In the genomic region with DNA sequence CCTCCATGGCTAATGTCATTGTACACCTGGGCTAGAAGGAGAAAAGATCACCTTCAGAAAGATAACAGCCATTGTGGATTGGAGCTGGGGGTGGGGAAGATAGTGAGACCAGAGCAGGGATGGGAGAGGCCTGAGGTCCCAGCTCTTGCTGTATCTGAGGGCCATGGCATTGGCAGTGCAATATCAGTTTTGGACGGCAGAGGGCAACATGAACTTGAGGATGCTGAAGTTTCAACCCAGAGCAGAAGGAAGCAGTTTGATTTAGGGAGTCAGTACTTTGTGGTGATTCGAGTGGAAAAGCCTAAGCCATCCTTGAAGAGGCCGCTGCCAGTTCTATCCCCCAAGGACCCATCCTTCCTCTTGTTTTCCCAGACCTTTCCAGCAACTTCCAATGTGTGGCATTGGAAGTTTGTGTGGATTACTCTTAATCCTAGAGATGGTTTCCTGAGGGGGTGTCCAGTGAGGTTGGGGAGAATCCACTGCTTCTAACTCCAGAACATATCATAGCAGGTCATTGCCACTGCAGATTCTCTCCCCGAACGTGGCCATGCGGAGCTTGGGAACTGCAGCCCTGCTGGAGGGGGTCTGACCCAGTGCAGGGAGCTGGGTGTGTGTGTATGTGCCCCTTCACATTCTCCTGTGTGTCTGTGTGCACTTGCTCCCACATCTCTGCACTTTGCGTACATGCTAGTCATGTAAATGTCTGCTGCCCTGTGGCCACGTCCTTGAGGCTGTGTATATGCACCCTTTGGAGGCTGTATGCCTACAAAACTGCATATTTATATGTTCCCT, we compare ENCODE assay signal across 8 cellular contexts. TPM values are rescaled to one million over a fixed set of nuclear protein-coding genes. Genes with fewer than 3 reads are reported as not detected.
DNase-seq lines count a peak whose midpoint lies in the region; ATAC-seq and TF ChIP-seq lines count a peak whose summit lies in the region.

No MANE protein-coding gene starts in this region.

- ATAC-seq in HG03175 (IDR thresholded peaks at IDR 0.05; ENCODE audit: unreplicated experiment) (peak; percentile 61), lung (ENCODE audit: insufficient read depth, low FRiP score) (peak; percentile 66), HG02852 (IDR thresholded peaks at IDR 0.05; ENCODE audit: unreplicated experiment) (no peak)

- H3K27me3 ChIP-seq in dorsolateral prefrontal cortex (no peaks in the 10 kb centered on the region), lung (ENCODE audit: control insufficient read depth, insufficient read depth) (no peaks in the 10 kb centered on the region)

- H3K4me3 ChIP-seq in dorsolateral prefrontal cortex (no peak overlapping the region), lung (no peak overlapping the region)

- DNase-seq in Caki2 (ENCODE audit: low read depth) (peak; percentile 67), NCI-H748 (lab: John Stamatoyannopoulos, UW; ENCODE audit: unreplicated experiment) (peak; percentile 64), dorsolateral prefrontal cortex (peak; percentile 74 to 95 (median 88)), lung (ENCODE audit: low spot score) (peak; percentile 83)
- peak; percentile 58 to 69 for DNase-seq in activated CD4-positive, alpha-beta T cell treated with anti-CD3 and anti-CD28 coated beads, Interleukin-2, amount 50 U/mL, for 4 hours
- peak; percentile 37 for DNase-seq in stimulated activated CD8-positive, alpha-beta memory T cell treated with anti-CD3 and anti-CD28 coated beads, Interleukin-12 subunit alpha, Interleukin-12 subunit beta, amount 100 ng/mL, for 1 hour (ENCODE audit: low read depth)

- 46 to 58% methylated on average over 8 of the region's 8 CpGs for WGBS in lung, 2 donors

- in situ Hi-C loops in Caki2 (cut with HindIII; ENCODE audit: low pct_unique_long_range_greater_than_20kb, low sequenced_read_pairs): no loop called here

- no peaks in the 10 kb centered on the region for H3K36me3 ChIP-seq in lung (ENCODE audit: control insufficient read depth in 2 of 2, insufficient read depth in 2 of 2, low read length in 2 of 2)

- TF ChIP-seq CTCF in dorsolateral prefrontal cortex (IDR thresholded peaks at IDR 0.05 in 54 of 56, conservative IDR thresholded peaks at IDR 0.05 in 2 of 56; ENCODE audit: low read depth in 1 of 56, partially characterized antibody in 56 of 56) (peak in 55 of 56 donors; percentile 81 to 99 (median 96)), lung (IDR thresholded peaks at IDR 0.05; ENCODE audit: control extremely low read depth, extremely low read depth) (peak; percentile 91)

- intact Hi-C loops in dorsolateral prefrontal cortex (cut with DNase I): loop anchor here (1.0 to 2.0 kb wide), 4 partner anchors 58 to 188 kb away; no protein-coding TSS in a partner anchor

- H3K9me3 ChIP-seq in lung (ENCODE audit: control insufficient read depth in 2 of 2, insufficient read depth in 1 of 2, low read length in 1 of 2): no peaks in the 10 kb centered on the region

- H3K27ac ChIP-seq in dorsolateral prefrontal cortex (peak overlapping the region in 29 of 59 donors; percentile 1 to 72 (median 41)), lung (ENCODE audit: low read depth in 1 of 2, low read length in 1 of 2) (peak overlapping the region; percentile 37 to 78)

- peaks cover 4 to 18% of the 10 kb centered on the region in 2 donors for H3K4me1 ChIP-seq in lung (ENCODE audit: control insufficient read depth in 2 of 2, insufficient read depth in 2 of 2, low read length in 2 of 2)

RNA-seq across cellular contexts. Expression of a gene that starts 24.1 kb away (rescaled TPM):
- total RNA-seq in Caki2 (2014; rRNA removed; shearing (Covaris generic); ENCODE audit: low replicate concordance): not detected in 2 replicates
- total RNA-seq in dorsolateral prefrontal cortex (1 to 10 TPM in 70 of 120 experiments, under 1 TPM in 49, not detected in 1; 0.12 to 6.7 (median 1.2) TPM), lung (10 to 100 TPM in 1 of 2 donors, under 1 TPM in 1; 0.14 to 30.3 TPM)
- polyA plus RNA-seq in lung: 10 to 100 TPM; 14.2 to 17.3 TPM

Comparison
In these comparisons a context has a peak if more than half of its experiments do, and no peak if none do; other contexts are left out.
1. DNase-seq: peak in every context shown above with its lines; median percentile 88 in dorsolateral prefrontal cortex; 83 in lung; 67 in Caki2; 64 in NCI-H748; 64 in activated CD4-positive, alpha-beta T cell treated with anti-CD3 and anti-CD28 coated beads, Interleukin-2, amount 50 U/mL, for 4 hours; 37 in stimulated activated CD8-positive, alpha-beta memory T cell treated with anti-CD3 and anti-CD28 coated beads, Interleukin-12 subunit alpha, Interleukin-12 subunit beta, amount 100 ng/mL, for 1 hour.